Comparison of ENCODE assay signal across 16 cellular contexts in genomic region chr11:119697445-119697844, GRCh38. TPM values are rescaled to one million over a fixed set of nuclear protein-coding genes. Genes with fewer than 3 reads are reported as not detected.
DNase-seq lines count a peak whose midpoint lies in the region; ATAC-seq, FAIRE-seq and TF ChIP-seq lines count a peak whose summit lies in the region.
"Had no signal": no experiment of that assay in that cellular context is flagged by ENCODE, and none has a peak within 500 bp of the region (broad histone marks: within the 10 kb centered on the region; RNA-seq: fewer than 3 reads in every experiment).

No MANE protein-coding gene starts in this region.

- H3K9me3 Mint-ChIP-seq in natural killer cell (no peaks in the 10 kb centered on the region), mesothelial cell of epicardium (no peaks in the 10 kb centered on the region)
- no peaks in the 10 kb centered on the region for H3K9me3 Mint-ChIP-seq in natural killer cell treated with Interleukin-12 subunit alpha and Interleukin-12 subunit beta and Interleukin-15 and Interleukin-18, amount 100 ng/mL, for 72 hours
- H3K9me3 Mint-ChIP-seq: IgD-negative memory B cell had no signal

- FAIRE-seq in bronchial epithelial cell (lab: Jason Lieb, UNC): peak; percentile 28
- FAIRE-seq: GM12878, GM18507, H54 had no signal

- TF ChIP-seq CTCF in natural killer cell (IDR thresholded peaks at IDR 0.05) (no peak), bronchial epithelial cell (IDR thresholded peaks at IDR 0.05; ENCODE audit: insufficient read depth, low read length, severe bottlenecking) (no peak), mesothelial cell of epicardium (IDR thresholded peaks at IDR 0.05; ENCODE audit: unreplicated experiment) (no peak)

- H3K4me3 ChIP-seq in bronchial epithelial cell (ENCODE audit: low read depth, low read length): no peak overlapping the region
- H3K4me3 ChIP-seq: GM12878 had no signal

- intact Hi-C loops in natural killer cell (cut with micrococcal nuclease): no loop called here

- no peaks in the 10 kb centered on the region for H3K36me3 Mint-ChIP-seq in natural killer cell
- no peaks in the 10 kb centered on the region for H3K36me3 Mint-ChIP-seq in natural killer cell treated with Interleukin-12 subunit alpha and Interleukin-12 subunit beta and Interleukin-15 and Interleukin-18, amount 100 ng/mL, for 72 hours
- no peaks in the 10 kb centered on the region for H3K36me3 Mint-ChIP-seq in mesothelial cell of epicardium
- H3K36me3 Mint-ChIP-seq: IgD-negative memory B cell had no signal

- H3K27me3 Mint-ChIP-seq in natural killer cell (ENCODE audit: low read depth in 2 of 2) (peaks cover 32 to 39% of the 10 kb centered on the region in 2 donors), mesothelial cell of epicardium (ENCODE audit: low read depth) (no peaks in the 10 kb centered on the region)
- H3K27me3 Mint-ChIP-seq in natural killer cell treated with Interleukin-12 subunit alpha and Interleukin-12 subunit beta and Interleukin-15 and Interleukin-18, amount 100 ng/mL, for 72 hours: peaks cover 7 to 11% of the 10 kb centered on the region in 2 donors

- no peaks in the 10 kb centered on the region for H3K27me3 ChIP-seq in bronchial epithelial cell (ENCODE audit: control insufficient read depth, insufficient read depth, low read length)

- H3K4me3 Mint-ChIP-seq in natural killer cell (peak overlapping the region; percentile 28), mesothelial cell of epicardium (no peak overlapping the region)
- H3K4me3 Mint-ChIP-seq in natural killer cell treated with Interleukin-12 subunit alpha and Interleukin-12 subunit beta and Interleukin-15 and Interleukin-18, amount 100 ng/mL, for 72 hours: no peak overlapping the region
- H3K4me3 Mint-ChIP-seq: IgD-negative memory B cell had no signal

- H3K27ac Mint-ChIP-seq in natural killer cell (no peak overlapping the region), mesothelial cell of epicardium (peak overlapping the region; percentile 87)
- H3K27ac Mint-ChIP-seq in natural killer cell treated with Interleukin-12 subunit alpha and Interleukin-12 subunit beta and Interleukin-15 and Interleukin-18, amount 100 ng/mL, for 72 hours: no peak overlapping the region
- H3K27ac Mint-ChIP-seq: IgD-negative memory B cell had no signal

- ATAC-seq in natural killer cell (no peak), GM21717 (IDR thresholded peaks at IDR 0.05; ENCODE audit: unreplicated experiment) (no peak), HG03108 (IDR thresholded peaks at IDR 0.05; ENCODE audit: unreplicated experiment) (no peak)
- no peak for ATAC-seq in natural killer cell treated with Interleukin-12 subunit alpha and Interleukin-12 subunit beta and Interleukin-15 and Interleukin-18, amount 100 ng/mL, for 72 hours
- ATAC-seq: GM12878 had no signal

- H3K36me3 ChIP-seq in bronchial epithelial cell (ENCODE audit: control insufficient read depth, insufficient read depth, low read length): peaks cover 11% of the 10 kb centered on the region

- H3K4me1 Mint-ChIP-seq in natural killer cell (peaks cover 46 to 63% of the 10 kb centered on the region in 2 donors), mesothelial cell of epicardium (peaks cover 65% of the 10 kb centered on the region)
- peaks cover 28 to 34% of the 10 kb centered on the region in 2 donors for H3K4me1 Mint-ChIP-seq in natural killer cell treated with Interleukin-12 subunit alpha and Interleukin-12 subunit beta and Interleukin-15 and Interleukin-18, amount 100 ng/mL, for 72 hours (ENCODE audit: low read depth in 2 of 2)

- DNase-seq in natural killer cell (no peak), bronchial epithelial cell (ENCODE audit: low read depth) (no peak), mesothelial cell of epicardium (ENCODE audit: low spot score in 2 of 2, unreplicated experiment in 2 of 2) (no peak), HK-2 (ENCODE audit: unreplicated experiment) (no peak), germinal center (ENCODE audit: low spot score) (no peak)
- DNase-seq in natural killer cell treated with Interleukin-12 subunit alpha and Interleukin-12 subunit beta and Interleukin-15 and Interleukin-18, amount 100 ng/mL, for 72 hours (ENCODE audit: low spot score): no peak
- DNase-seq: C1 segment of cervical spinal cord, GDM1, NCI-H1930, NCI-H446 had no signal

RNA-seq across cellular contexts. Expression of gene NECTIN1, which starts 31.6 kb away (rescaled TPM):
- 10 to 100 TPM in 1 of 3 donors, 1 to 10 TPM in 2; 5.8 to 18.8 (median 7.8) TPM for total RNA-seq in natural killer cell
- 1 to 10 TPM; 2.3 to 2.6 TPM for total RNA-seq in natural killer cell treated with Interleukin-12 subunit alpha and Interleukin-12 subunit beta and Interleukin-15 and Interleukin-18, amount 100 ng/mL, for 72 hours
- 85.3 and 161 TPM in 2 replicates for total RNA-seq in bronchial epithelial cell
- total RNA-seq in mesothelial cell of epicardium: 45.3 to 46.8 TPM (median 45.5 TPM) in 3 replicates
